In genomic region chr18:36850527-36851201, GRCh38 we compare ENCODE assay signal across 12 cellular contexts. TPM values are rescaled to one million over a fixed set of nuclear protein-coding genes. Genes with fewer than 3 reads are reported as not detected.
DNase-seq lines count a peak whose midpoint lies in the region; ATAC-seq, FAIRE-seq and TF ChIP-seq lines count a peak whose summit lies in the region.
"Had no signal": no experiment of that assay in that cellular context is flagged by ENCODE, and none has a peak within 500 bp of the region (broad histone marks: within the 10 kb centered on the region; RNA-seq: fewer than 3 reads in every experiment).

No MANE protein-coding gene starts in this region.

- H3K4me3 ChIP-seq in AG09309 (ENCODE audit: control insufficient read depth, low read depth, low read length) (no peak overlapping the region), adrenal gland (no peak overlapping the region), keratinocyte (ENCODE audit: control insufficient read depth in 2 of 3, extremely low read depth in 1 of 3, insufficient read depth in 2 of 3, low read depth in 1 of 3, low read length in 3 of 3) (no peak overlapping the region)
- H3K4me3 ChIP-seq: coronary artery had no signal

- H3K9me3 ChIP-seq in adrenal gland (replicated peaks in 1 of 3): no peaks in the 10 kb centered on the region
- H3K9me3 ChIP-seq in keratinocyte (ENCODE audit: control insufficient read depth, low read depth, low read length): no peaks in the 10 kb centered on the region

- H3K27ac ChIP-seq in adrenal gland (no peak overlapping the region), keratinocyte (ENCODE audit: control insufficient read depth, insufficient read depth, low read length) (no peak overlapping the region), caudate nucleus (ENCODE audit: low read depth, low read length) (no peak overlapping the region)
- H3K27ac ChIP-seq: coronary artery had no signal

- intact Hi-C loops in adrenal gland (cut with DNase I): no loop called here

- dilution Hi-C loops in keratinocyte (cut with MboI; ENCODE audit: extremely low pct_ligation_motif_present, low sequenced_read_pairs): no loop called here

- no peaks in the 10 kb centered on the region for H3K36me3 ChIP-seq in adrenal gland (replicated peaks in 1 of 2)
- no peaks in the 10 kb centered on the region for H3K36me3 ChIP-seq in keratinocyte (ENCODE audit: control insufficient read depth in 2 of 2, extremely low read depth in 1 of 2, insufficient read depth in 2 of 2, low read length in 2 of 2)

- FAIRE-seq in keratinocyte (lab: Jason Lieb, UNC): peak; percentile 99

- no peak for TF ChIP-seq POLR2A in adrenal gland (IDR thresholded peaks at IDR 0.05)

- H3K4me1 ChIP-seq in adrenal gland (replicated peaks in 1 of 2) (no peaks in the 10 kb centered on the region), keratinocyte (ENCODE audit: control insufficient read depth, extremely low read depth, insufficient read depth, low read length) (peaks cover 8% of the 10 kb centered on the region)

- H3K79me2 ChIP-seq in keratinocyte (ENCODE audit: control insufficient read depth, insufficient read depth, low read length): no peaks in the 10 kb centered on the region

- no peaks in the 10 kb centered on the region for H4K20me1 ChIP-seq in keratinocyte (ENCODE audit: control insufficient read depth, extremely low read depth, insufficient read depth, low read length)

- no peak for TF ChIP-seq CTCF in AG09309 (IDR thresholded peaks at IDR 0.05; ENCODE audit: control insufficient read depth, insufficient read depth, low read depth, low read length, missing control alignments)
- no peak for TF ChIP-seq CTCF in adrenal gland (IDR thresholded peaks at IDR 0.05)
- no peak for TF ChIP-seq CTCF in keratinocyte (optimal IDR thresholded peaks at IDR 0.05 in 1 of 3, IDR thresholded peaks at IDR 0.05 in 1 of 3, conservative IDR thresholded peaks at IDR 0.05 in 1 of 3; ENCODE audit: extremely low read depth in 1 of 3, insufficient read depth in 2 of 3, low read length in 3 of 3)

- no peaks in the 10 kb centered on the region for H3K9me1 ChIP-seq in keratinocyte (ENCODE audit: control insufficient read depth, extremely low read depth, insufficient read depth, low read length)

- WGBS in adrenal gland, 4 donors: 35 to 64% (median 49%) methylated on average over 1 of the region's 1 CpG

- ATAC-seq in HG03520 (IDR thresholded peaks at IDR 0.05; ENCODE audit: unreplicated experiment) (no peak), HG03025 (IDR thresholded peaks at IDR 0.05; ENCODE audit: low FRiP score, unreplicated experiment) (no peak)

- no peak overlapping the region for H3K4me2 ChIP-seq in keratinocyte (ENCODE audit: control insufficient read depth, extremely low read depth, insufficient read depth, low read depth, low read length)

- DNase-seq in AG09309 (ENCODE audit: low read depth): peak; percentile 73
- DNase-seq in HK-2 (ENCODE audit: unreplicated experiment): peak; percentile 10
- DNase-seq in adrenal gland: peak; percentile 23 to 63 (median 41)
- DNase-seq in keratinocyte (ENCODE audit: low read depth, low spot score): peak; percentile 36
- DNase-seq in stimulated activated naive CD4-positive, alpha-beta T cell (lab: John Stamatoyannopoulos, UW): no peak
- no peak for DNase-seq in caudate nucleus (lab: John Stamatoyannopoulos, UW)
- DNase-seq: activated CD8-positive, alpha-beta memory T cell treated with anti-CD3 and anti-CD28 coated beads for 24 hours; NCI-H1417; SHP77 had no signal

- H3K27me3 ChIP-seq in adrenal gland: no peaks in the 10 kb centered on the region
- H3K27me3 ChIP-seq in keratinocyte (ENCODE audit: control insufficient read depth, extremely low read depth, insufficient read depth, low read length): no peaks in the 10 kb centered on the region

- no peak overlapping the region for H2AFZ ChIP-seq in keratinocyte (ENCODE audit: control insufficient read depth, low read length)

- no peak overlapping the region for H3K9ac ChIP-seq in keratinocyte (ENCODE audit: control insufficient read depth, extremely low read depth, insufficient read depth, low read length)

RNA-seq across cellular contexts. Expression of gene KIAA1328, which starts 21.7 kb away (rescaled TPM):
- total RNA-seq in adrenal gland: 10 to 100 TPM in 3 of 8 donors, 1 to 10 TPM in 5; 5.3 to 20.5 (median 7.7) TPM
- 1 to 10 TPM; 2.5 to 4.5 (median 4.4) TPM for polyA plus RNA-seq in adrenal gland
- polyA plus RNA-seq in keratinocyte: 3.8 to 5.5 TPM (median 3.8 TPM) in 3 replicates
- polyA plus RNA-seq in keratinocyte (2011; ENCODE audit: low read depth): 4.1 TPM
- 2.2 and 4.1 TPM in 2 replicates for polyA plus RNA-seq in keratinocyte (2011; cell fraction: cytosol; rRNA removed)
- polyA plus RNA-seq in keratinocyte (2011; cell fraction: nucleus; rRNA removed): 7.8 and 9.5 TPM in 2 replicates
- 2.1 and 2.2 TPM in 2 replicates for polyA plus RNA-seq in keratinocyte (2012; ENCODE audit: low replicate concordance)
- polyA minus RNA-seq in keratinocyte: 1.5 to 13.1 TPM (median 6.0 TPM) in 3 replicates
- 4.2 TPM for polyA minus RNA-seq in keratinocyte (2011; cell fraction: cytosol; rRNA and poly(A)+ RNA removed)
- polyA minus RNA-seq in keratinocyte (2011; cell fraction: nucleus; rRNA and poly(A)+ RNA removed): 11.2 and 18.8 TPM in 2 replicates

RNA-seq across cellular contexts. Expression of gene TPGS2, which starts 21.9 kb away (rescaled TPM):
- 100 to 1,000 TPM in 3 of 8 donors, 10 to 100 TPM in 5; 56.2 to 247 (median 91.7) TPM for total RNA-seq in adrenal gland
- polyA plus RNA-seq in adrenal gland (100 to 1,000 TPM in 1 of 3 donors, 10 to 100 TPM in 2; 35.3 to 134 (median 36.6) TPM), keratinocyte (231 to 388 TPM (median 254 TPM) in 3 replicates)
- polyA plus RNA-seq in keratinocyte (2011; ENCODE audit: low read depth): 19.5 TPM
- 339 and 575 TPM in 2 replicates for polyA plus RNA-seq in keratinocyte (2011; cell fraction: cytosol; rRNA removed)
- 81.4 and 92.3 TPM in 2 replicates for polyA plus RNA-seq in keratinocyte (2011; cell fraction: nucleus; rRNA removed)
- polyA plus RNA-seq in keratinocyte (2012; ENCODE audit: low replicate concordance): 64.1 and 142 TPM in 2 replicates
- polyA minus RNA-seq in keratinocyte: 284 to 413 TPM (median 321 TPM) in 3 replicates
- polyA minus RNA-seq in keratinocyte (2011; cell fraction: cytosol; rRNA and poly(A)+ RNA removed): 187 TPM
- polyA minus RNA-seq in keratinocyte (2011; cell fraction: nucleus; rRNA and poly(A)+ RNA removed): 30.4 and 59.9 TPM in 2 replicates

Comparison
In these comparisons a context has a peak if more than half of its experiments do, and no peak if none do; other contexts are left out.
1. DNase-seq: peak in AG09309 (single experiment), HK-2 (single experiment), adrenal gland (7 of 7) and keratinocyte (single experiment); none in stimulated activated naive CD4-positive, alpha-beta T cell (0 of 6) and caudate nucleus (0 of 61).